Comparison of ENCODE assay signal across 14 cellular contexts in genomic region chrX:11040405-11040804, GRCh38.
DNase-seq lines count a peak whose midpoint lies in the region; ATAC-seq, FAIRE-seq and TF ChIP-seq lines count a peak whose summit lies in the region.
"Had no signal": no experiment of that assay in that cellular context is flagged by ENCODE, and none has a peak within 500 bp of the region (broad histone marks: within the 10 kb centered on the region; RNA-seq: fewer than 3 reads in every experiment).

No MANE protein-coding gene starts in this region.

- 0 out of 2 replicates have a peak, but pooled peaks cover 2% of the 10 kb centered on the region for H3K9me3 ChIP-seq in IMR-90 (ENCODE audit: control insufficient read depth, insufficient read depth, low read length)

- no peak overlapping the region for H3K14ac ChIP-seq in IMR-90 (replicated peaks; ENCODE audit: low read depth, low read length)

- no CpG with 5 or more reads among the region's 1 CpG for WGBS in IMR-90 (ENCODE audit: extremely low coverage in 2 of 2, insufficient read length in 1 of 2), 2 experiments

- H2BK20ac ChIP-seq in IMR-90 (ENCODE audit: low read depth, low read length), result no peak overlapping the region

- intact Hi-C loops in IMR-90 (cut with micrococcal nuclease), result no loop called here

- BruUV-seq in IMR-90 (replicated peaks; lab: Mats Ljungman, UMichigan), result no TSS peak

- no peaks in the 10 kb centered on the region for H3K4me1 ChIP-seq in IMR-90 (ENCODE audit: control insufficient read depth, insufficient read depth, low read length)

- dilution Hi-C loops in IMR-90 (cut with HindIII; ENCODE audit: low sequenced_read_pairs, unreplicated experiment), result no loop called here

- no peak for ATAC-seq in IMR-90 (ENCODE audit: low read depth)
- ATAC-seq: HCT116 had no signal

- no peaks in the 10 kb centered on the region for H3K27me3 ChIP-seq in IMR-90 (ENCODE audit: control insufficient read depth, insufficient read depth, low read length)

- H3K79me1 ChIP-seq in IMR-90 (ENCODE audit: low read depth in 1 of 2, low read length in 2 of 2), result no peaks in the 10 kb centered on the region

- no peak overlapping the region for H3K23ac ChIP-seq in IMR-90 (ENCODE audit: low read depth, low read length)

- no peak overlapping the region for H4K8ac ChIP-seq in IMR-90 (ENCODE audit: low read depth in 2 of 2, low read length in 2 of 2)

- no peak overlapping the region for H4K5ac ChIP-seq in IMR-90 (ENCODE audit: low read depth, low read length)

- H2AK5ac ChIP-seq in IMR-90 (ENCODE audit: low read depth, low read length), result no peak overlapping the region

- no peak overlapping the region for H2BK15ac ChIP-seq in IMR-90 (ENCODE audit: low read depth, low read length)

- no peak overlapping the region for H3K27ac ChIP-seq in IMR-90 (ENCODE audit: insufficient read depth, low read length)
- H3K27ac ChIP-seq: PC-9 had no signal

- H3K9ac ChIP-seq in IMR-90 (ENCODE audit: low read depth, low read length), result no peak overlapping the region

- H2BK120ac ChIP-seq in IMR-90 (ENCODE audit: low read depth, low read length), result no peak overlapping the region

- in situ Hi-C loops in IMR-90 (cut with MboI; ENCODE audit: low sequenced_read_pairs), result no loop called here

- H3K4me3 ChIP-seq in AG09309 (ENCODE audit: control insufficient read depth, low read depth, low read length) (no peak overlapping the region), IMR-90 (ENCODE audit: insufficient read depth, low read depth, low read length) (no peak overlapping the region), cardiac fibroblast (replicated peaks in 1 of 2; ENCODE audit: low read depth in 2 of 2, low read length in 2 of 2) (no peak overlapping the region)
- H3K4me3 ChIP-seq: PC-9 had no signal

- no peak for FAIRE-seq in GM12891 (lab: Jason Lieb, UNC)

- no peak overlapping the region for H2AFZ ChIP-seq in IMR-90 (replicated peaks; ENCODE audit: low read length, poor library complexity)
- H2AFZ ChIP-seq: PC-9 had no signal

- no peak for DNase-seq in AG09309 (ENCODE audit: low read depth)
- DNase-seq in IMR-90, result no peak
- peak; percentile 2 to 12 for DNase-seq in cardiac fibroblast (ENCODE audit: low read depth in 2 of 2)
- DNase-seq in iris pigment epithelial cell (ENCODE audit: low read depth), result peak; percentile 9
- no peak for DNase-seq in SHP77 treated with DMSO at 0.1 percent for 48 hours (lab: John Stamatoyannopoulos, UW)
- no peak for DNase-seq in NCI-H345 treated with DMSO at 0.1 percent for 48 hours (lab: John Stamatoyannopoulos, UW; ENCODE audit: unreplicated experiment)
- DNase-seq in GM12891 (ENCODE audit: insufficient read length, low spot score), result no peak
- DNase-seq in NCI-H2171 (lab: John Stamatoyannopoulos, UW), result no peak
- DNase-seq: DMS 273 treated with DMSO at 0.1 percent for 48 hours, NCI-H1436, NCI-H226, NCI-H526 treated with DMSO at 0.1 percent for 48 hours, PC-9 had no signal

- H2AK9ac ChIP-seq in IMR-90 (replicated peaks; ENCODE audit: low read depth, low read length, poor library complexity), result no peak overlapping the region

- no peaks in the 10 kb centered on the region for H3K36me3 ChIP-seq in IMR-90 (ENCODE audit: control insufficient read depth, insufficient read depth, low read length)

- H3K4ac ChIP-seq in IMR-90 (ENCODE audit: low read depth, low read length), result no peak overlapping the region

- CTCF ChIA-PET in IMR-90 (lab: Yijun Ruan, JAX), result no interaction called here

- H3K4me2 ChIP-seq in IMR-90 (ENCODE audit: low read depth, low read length), result no peak overlapping the region
- H3K4me2 ChIP-seq: PC-9 had no signal

- no peak overlapping the region for H3K18ac ChIP-seq in IMR-90 (ENCODE audit: low read depth, low read length)

- H4K91ac ChIP-seq in IMR-90 (ENCODE audit: insufficient read depth, low read depth, low read length), result no peak overlapping the region

- H2BK5ac ChIP-seq in IMR-90 (ENCODE audit: low read depth, low read length, poor library complexity, severe bottlenecking), result no peak overlapping the region

- POLR2A ChIA-PET in IMR-90 (lab: Charles Lee; ENCODE audit: unreplicated experiment), result no interaction called here

- H3K9me1 ChIP-seq in IMR-90 (ENCODE audit: insufficient read depth, low read length), result no peaks in the 10 kb centered on the region

- TF ChIP-seq RAD21 in IMR-90 (IDR thresholded peaks at IDR 0.05; ENCODE audit: low read length), result 0 out of 2 replicates have a peak, but pooled peaks have one; percentile 12

- TF ChIP-seq POLR2A in IMR-90 (IDR thresholded peaks at IDR 0.05; ENCODE audit: low read depth, low read length), result no peak
- TF ChIP-seq POLR2A in GM12891 (IDR thresholded peaks at IDR 0.05; ENCODE audit: low read depth, low read length), result no peak

- no peak overlapping the region for H3K56ac ChIP-seq in IMR-90 (ENCODE audit: extremely low read depth, insufficient read depth, low read length)

- TF ChIP-seq CTCF in AG09309 (IDR thresholded peaks at IDR 0.05; ENCODE audit: control insufficient read depth, insufficient read depth, low read depth, low read length, missing control alignments), result peak; percentile 13
- no peak for TF ChIP-seq CTCF in IMR-90 (conservative IDR thresholded peaks at IDR 0.05; ENCODE audit: low read depth, low read length)
- TF ChIP-seq CTCF in cardiac fibroblast (IDR thresholded peaks at IDR 0.05; ENCODE audit: low read depth, low read length), result no peak

- no peaks in the 10 kb centered on the region for H4K20me1 ChIP-seq in IMR-90 (ENCODE audit: insufficient read depth, low read length)

TF ChIP-seq in IMR-90, 13 proteins besides CTCF, POLR2A, EP300 and RAD21 (continues in another document):
- TF ChIP-seq ELK1 (IDR thresholded peaks at IDR 0.05; ENCODE audit: borderline replicate concordance, low read depth, low read length), result no peak
- TF ChIP-seq MXI1 (IDR thresholded peaks at IDR 0.05; ENCODE audit: borderline replicate concordance, low read depth, low read length), result no peak
- no peak for TF ChIP-seq MAZ (IDR thresholded peaks at IDR 0.05; ENCODE audit: borderline replicate concordance, low read depth, low read length)
- TF ChIP-seq CEBPB (IDR thresholded peaks at IDR 0.05; ENCODE audit: low read depth, low read length), result no peak
- no peak for TF ChIP-seq USF2 (IDR thresholded peaks at IDR 0.05; ENCODE audit: low read depth, low read length)
- TF ChIP-seq FOS (IDR thresholded peaks at IDR 0.05; ENCODE audit: low read depth, low read length), result no peak
- TF ChIP-seq RFX5 (IDR thresholded peaks at IDR 0.05; ENCODE audit: low read depth, low read length), result no peak
- TF ChIP-seq NFE2L2 (IDR thresholded peaks at IDR 0.05; ENCODE audit: low read depth, low read length), result no peak
- TF ChIP-seq CHD1 (IDR thresholded peaks at IDR 0.05; ENCODE audit: low read depth, low read length), result no peak
- no peak for TF ChIP-seq BHLHE40 (IDR thresholded peaks at IDR 0.05; ENCODE audit: low read depth, low read length)
- TF ChIP-seq MAFK (IDR thresholded peaks at IDR 0.05; ENCODE audit: low read depth, low read length), result no peak

TF ChIP-seq in GM12891, 5 proteins besides CTCF, POLR2A, EP300 and RAD21:
- TF ChIP-seq POLR2AphosphoS5 (IDR thresholded peaks at IDR 0.05; ENCODE audit: low read depth, low read length) (no peak), SPI1 (IDR thresholded peaks at IDR 0.05; ENCODE audit: low read depth, low read length) (no peak), TAF1 (IDR thresholded peaks at IDR 0.05; ENCODE audit: low read depth, low read length) (no peak), POU2F2 (IDR thresholded peaks at IDR 0.05; ENCODE audit: low read depth, low read length) (no peak), PAX5 (IDR thresholded peaks at IDR 0.05; ENCODE audit: insufficient read depth, low read length, severe bottlenecking) (no peak)

Comparison
In these comparisons a context has a peak if more than half of its experiments do, and no peak if none do; other contexts are left out.
1. DNase-seq: peak in cardiac fibroblast (2 of 2) and iris pigment epithelial cell (single experiment); none in AG09309 (single experiment), IMR-90 (single experiment), SHP77 treated with DMSO at 0.1 percent for 48 hours (single experiment), NCI-H345 treated with DMSO at 0.1 percent for 48 hours (single experiment), GM12891 (single experiment) and NCI-H2171 (single experiment).